28 cellular contexts compared by ENCODE assay signal in the genomic region with DNA sequence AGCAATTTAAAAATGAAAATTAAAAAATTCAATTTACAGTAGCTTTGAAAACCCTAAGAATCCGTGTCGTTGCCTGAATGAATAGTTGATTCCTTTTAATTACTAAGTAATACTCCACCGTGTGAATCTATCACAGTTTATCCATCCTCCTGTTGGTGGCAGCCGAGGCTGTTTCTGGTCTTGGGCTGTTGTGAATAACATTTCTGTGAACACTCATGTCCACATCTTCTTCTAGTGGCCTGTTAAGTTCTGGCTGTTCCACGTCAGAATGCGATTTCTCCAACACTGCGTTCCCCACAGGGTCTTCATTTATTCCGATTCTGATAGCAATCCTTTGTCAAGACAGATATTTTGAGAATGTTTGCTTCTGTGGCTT.
DNase-seq lines count a peak whose midpoint lies in the region; ATAC-seq, FAIRE-seq and TF ChIP-seq lines count a peak whose summit lies in the region.
"Had no signal": no experiment of that assay in that cellular context is flagged by ENCODE, and none has a peak within 500 bp of the region (broad histone marks: within the 10 kb centered on the region; RNA-seq: fewer than 3 reads in every experiment).

No MANE protein-coding gene starts in this region.

- ATAC-seq in body of pancreas: peak; percentile 44
- ATAC-seq in CD8-positive, alpha-beta T cell: no peak
- ATAC-seq in GM23338: no peak
- ATAC-seq: activated naive CD8-positive, alpha-beta T cell treated with anti-CD3 and anti-CD28 coated beads, Interleukin-2, amount 50 U/mL, for 24 hours; heart right ventricle; natural killer cell treated with Interleukin-12 subunit alpha and Interleukin-12 subunit beta and Interleukin-15 and Interleukin-18, amount 100 ng/mL, for 72 hours; Right ventricle myocardium inferior had no signal

- FAIRE-seq in urothelium cell line (lab: Jason Lieb, UNC): no peak
- FAIRE-seq: GM19239 had no signal

- TF ChIP-seq POLR2A in body of pancreas (IDR thresholded peaks at IDR 0.05): no peak

- POLR2A ChIA-PET in CD8-positive, alpha-beta T cell (lab: Charles Lee): no interaction called here

- no peaks in the 10 kb centered on the region for H3K79me2 ChIP-seq in GM23338 (replicated peaks; ENCODE audit: insufficient read depth)

- no peak for DNase-seq in cardiac muscle cell (ENCODE audit: low read depth in 1 of 2, low spot score in 1 of 2)
- no peak for DNase-seq in left ventricle myocardium inferior
- no peak for DNase-seq in body of pancreas
- peak; percentile 17 for DNase-seq in fibroblast of mammary gland (ENCODE audit: low read depth)
- peak; percentile 50 for DNase-seq in urothelium cell line (ENCODE audit: low spot score)
- DNase-seq in NCI-H1048 (lab: John Stamatoyannopoulos, UW): no peak
- no peak for DNase-seq in CD8-positive, alpha-beta T cell
- DNase-seq in GM23338 (ENCODE audit: low spot score): no peak
- DNase-seq: 8988T; activated B cell treated with CpG ODN at 0.5 μM for 24 hours; activated CD4-positive, alpha-beta T cell treated with anti-CD3 and anti-CD28 coated beads, Interleukin-2, amount 50 U/mL, for 48 hours; activated effector memory CD4-positive, alpha-beta T cell treated with anti-CD3 and anti-CD28 coated beads, Interleukin-2, amount 50 U/mL, for 16 hours; activated naive CD8-positive, alpha-beta T cell treated with anti-CD3 and anti-CD28 coated beads, Interleukin-2, amount 50 U/mL, for 24 hours; Caco-2; caudate nucleus; DND-41; heart right ventricle; KBM-7; midbrain; NCI-H2171; NCI-H526 treated with DMSO at 0.1 percent for 48 hours; T-helper 9 cell had no signal

- no peaks in the 10 kb centered on the region for H3K4me1 ChIP-seq in cardiac muscle cell (ENCODE audit: low read depth)
- H3K4me1 ChIP-seq in left ventricle myocardium inferior: peaks cover 4% of the 10 kb centered on the region
- H3K4me1 ChIP-seq in body of pancreas: no peaks in the 10 kb centered on the region
- H3K4me1 ChIP-seq in CD8-positive, alpha-beta T cell (ENCODE audit: insufficient read depth, low read length): no peaks in the 10 kb centered on the region
- no peaks in the 10 kb centered on the region for H3K4me1 ChIP-seq in GM23338 (ENCODE audit: insufficient read depth)
- H3K4me1 ChIP-seq: BLaER1, Caco-2, right lobe of liver had no signal

- H3K4me3 Mint-ChIP-seq in CD8-positive, alpha-beta T cell: no peak overlapping the region
- no peak overlapping the region for H3K4me3 Mint-ChIP-seq in GM23338
- H3K4me3 Mint-ChIP-seq: activated B cell treated with CpG ODN at 0.5 μM for 24 hours; activated naive CD8-positive, alpha-beta T cell treated with anti-CD3 and anti-CD28 coated beads, Interleukin-2, amount 50 U/mL, for 24 hours; natural killer cell treated with Interleukin-12 subunit alpha and Interleukin-12 subunit beta and Interleukin-15 and Interleukin-18, amount 100 ng/mL, for 72 hours; type B pancreatic cell had no signal

- intact Hi-C loops in left ventricle myocardium inferior (cut with micrococcal nuclease) (no loop called here), body of pancreas (cut with DNase I) (no loop called here)
- intact Hi-C loops in CD8-positive, alpha-beta T cell (cut with DNase I, micrococcal nuclease): no loop called here

- H3K27me3 Mint-ChIP-seq in CD8-positive, alpha-beta T cell (ENCODE audit: low read depth): no peaks in the 10 kb centered on the region
- H3K27me3 Mint-ChIP-seq in GM23338 (ENCODE audit: insufficient read depth, low read depth, poor library complexity): no peaks in the 10 kb centered on the region
- H3K27me3 Mint-ChIP-seq: activated B cell treated with CpG ODN at 0.5 μM for 24 hours; activated naive CD8-positive, alpha-beta T cell treated with anti-CD3 and anti-CD28 coated beads, Interleukin-2, amount 50 U/mL, for 24 hours; natural killer cell treated with Interleukin-12 subunit alpha and Interleukin-12 subunit beta and Interleukin-15 and Interleukin-18, amount 100 ng/mL, for 72 hours; type B pancreatic cell had no signal

- no peaks in the 10 kb centered on the region; the same call in none of the 2 replicates for H4K20me1 ChIP-seq in GM23338 (replicated peaks; ENCODE audit: insufficient read depth)

- peaks cover 4% of the 10 kb centered on the region for H3K4me1 Mint-ChIP-seq in CD8-positive, alpha-beta T cell (ENCODE audit: low read depth)
- peaks cover 6% of the 10 kb centered on the region for H3K4me1 Mint-ChIP-seq in GM23338

- H3K9me3 Mint-ChIP-seq in CD8-positive, alpha-beta T cell: no peaks in the 10 kb centered on the region
- no peaks in the 10 kb centered on the region for H3K9me3 Mint-ChIP-seq in GM23338
- H3K9me3 Mint-ChIP-seq: activated B cell treated with CpG ODN at 0.5 μM for 24 hours; activated naive CD8-positive, alpha-beta T cell treated with anti-CD3 and anti-CD28 coated beads, Interleukin-2, amount 50 U/mL, for 24 hours; natural killer cell treated with Interleukin-12 subunit alpha and Interleukin-12 subunit beta and Interleukin-15 and Interleukin-18, amount 100 ng/mL, for 72 hours; type B pancreatic cell had no signal

- peak; percentile 16 for TF ChIP-seq CTCF in cardiac muscle cell (IDR thresholded peaks at IDR 0.05; ENCODE audit: low read depth, low read length)
- TF ChIP-seq CTCF in left ventricle myocardium inferior (IDR thresholded peaks at IDR 0.05; ENCODE audit: borderline replicate concordance): no peak
- TF ChIP-seq CTCF in body of pancreas (IDR thresholded peaks at IDR 0.05): peak in 2 of 7 experiments; percentile 4 to 13
- peak; percentile 16 for TF ChIP-seq CTCF in fibroblast of mammary gland (conservative IDR thresholded peaks at IDR 0.05; ENCODE audit: control insufficient read depth, insufficient read depth, low read depth, low read length)
- TF ChIP-seq CTCF in CD8-positive, alpha-beta T cell (IDR thresholded peaks at IDR 0.05): no peak
- no peak for TF ChIP-seq CTCF in GM23338 (conservative IDR thresholded peaks at IDR 0.05; ENCODE audit: low read depth in 2 of 2)

- H3K27me3 ChIP-seq in cardiac muscle cell (no peaks in the 10 kb centered on the region), left ventricle myocardium inferior (ENCODE audit: low read depth) (no peaks in the 10 kb centered on the region), body of pancreas (no peaks in the 10 kb centered on the region), GM23338 (ENCODE audit: insufficient read depth) (no peaks in the 10 kb centered on the region)
- H3K27me3 ChIP-seq in CD8-positive, alpha-beta T cell (ENCODE audit: insufficient read depth, low read length): no peaks in the 10 kb centered on the region
- H3K27me3 ChIP-seq: BLaER1, heart right ventricle, right lobe of liver had no signal

- 72 to 80% methylated on average over 8 of the region's 8 CpGs for WGBS in body of pancreas, 2 donors

- no peak overlapping the region for H2AFZ ChIP-seq in GM23338

- H3K9me2 ChIP-seq in GM23338 (ENCODE audit: insufficient read depth): no peaks in the 10 kb centered on the region

- H3K4me2 ChIP-seq in GM23338: no peak overlapping the region
- H3K4me2 ChIP-seq: BLaER1 had no signal

- H3K27ac ChIP-seq in cardiac muscle cell: no peak overlapping the region
- no peak overlapping the region for H3K27ac ChIP-seq in left ventricle myocardium inferior (replicated peaks)
- peak overlapping the region in 2 of 4 donors; percentile 69 to 76 for H3K27ac ChIP-seq in body of pancreas
- no peak overlapping the region for H3K27ac ChIP-seq in CD8-positive, alpha-beta T cell (ENCODE audit: low read depth, low read length)
- no peak overlapping the region for H3K27ac ChIP-seq in GM23338 (ENCODE audit: low read depth)
- H3K27ac ChIP-seq: BLaER1, heart right ventricle, right lobe of liver had no signal

- no peaks in the 10 kb centered on the region for H3K36me3 ChIP-seq in cardiac muscle cell
- H3K36me3 ChIP-seq in left ventricle myocardium inferior: peaks cover 4% of the 10 kb centered on the region
- H3K36me3 ChIP-seq in body of pancreas (replicated peaks in 1 of 2; ENCODE audit: insufficient read depth in 1 of 2, low read depth in 2 of 2): no peaks in the 10 kb centered on the region
- H3K36me3 ChIP-seq in CD8-positive, alpha-beta T cell (ENCODE audit: insufficient read depth, low read length): no peaks in the 10 kb centered on the region
- H3K36me3 ChIP-seq in GM23338 (ENCODE audit: insufficient read depth): no peaks in the 10 kb centered on the region
- H3K36me3 ChIP-seq: right lobe of liver had no signal

- peaks cover 41% of the 10 kb centered on the region for H3K36me3 Mint-ChIP-seq in CD8-positive, alpha-beta T cell
- no peaks in the 10 kb centered on the region for H3K36me3 Mint-ChIP-seq in GM23338 (ENCODE audit: low read depth)
- H3K36me3 Mint-ChIP-seq: natural killer cell treated with Interleukin-12 subunit alpha and Interleukin-12 subunit beta and Interleukin-15 and Interleukin-18, amount 100 ng/mL, for 72 hours; type B pancreatic cell had no signal

- H3K4me3 ChIP-seq in cardiac muscle cell: no peak overlapping the region
- H3K4me3 ChIP-seq in left ventricle myocardium inferior: no peak overlapping the region
- no peak overlapping the region for H3K4me3 ChIP-seq in body of pancreas
- no peak overlapping the region for H3K4me3 ChIP-seq in fibroblast of mammary gland (ENCODE audit: control insufficient read depth, low read depth, low read length)
- no peak overlapping the region for H3K4me3 ChIP-seq in CD8-positive, alpha-beta T cell (ENCODE audit: low read depth, low read length)
- no peak overlapping the region for H3K4me3 ChIP-seq in GM23338
- H3K4me3 ChIP-seq: BLaER1, heart right ventricle, right lobe of liver had no signal

- H3F3A ChIP-seq in GM23338 (replicated peaks; ENCODE audit: low read depth): no peaks in the 10 kb centered on the region

- CTCF ChIA-PET in CD8-positive, alpha-beta T cell (lab: Charles Lee): no interaction called here

- no peaks in the 10 kb centered on the region for H3K9me3 ChIP-seq in cardiac muscle cell (ENCODE audit: low read depth)
- no peaks in the 10 kb centered on the region for H3K9me3 ChIP-seq in left ventricle myocardium inferior (replicated peaks)
- H3K9me3 ChIP-seq in body of pancreas: no peaks in the 10 kb centered on the region
- no peaks in the 10 kb centered on the region for H3K9me3 ChIP-seq in CD8-positive, alpha-beta T cell (ENCODE audit: low read length)
- H3K9me3 ChIP-seq: BLaER1, Caco-2, heart right ventricle, right lobe of liver had no signal

- H3K27ac Mint-ChIP-seq in CD8-positive, alpha-beta T cell: no peak overlapping the region
- H3K27ac Mint-ChIP-seq in GM23338: no peak overlapping the region
- H3K27ac Mint-ChIP-seq: activated B cell treated with CpG ODN at 0.5 μM for 24 hours; activated naive CD8-positive, alpha-beta T cell treated with anti-CD3 and anti-CD28 coated beads, Interleukin-2, amount 50 U/mL, for 24 hours; natural killer cell treated with Interleukin-12 subunit alpha and Interleukin-12 subunit beta and Interleukin-15 and Interleukin-18, amount 100 ng/mL, for 72 hours; type B pancreatic cell had no signal

TF ChIP-seq in GM23338, 12 proteins besides CTCF, POLR2A, EP300 and RAD21:
- TF ChIP-seq ZNF114 (CRISPR knock-in tag; IDR thresholded peaks at IDR 0.05): no peak
- no peak for TF ChIP-seq NANOG (IDR thresholded peaks at IDR 0.05; ENCODE audit: borderline replicate concordance)
- no peak for TF ChIP-seq ZNF331 (CRISPR knock-in tag; IDR thresholded peaks at IDR 0.05; ENCODE audit: low read depth)
- TF ChIP-seq JUNB (IDR thresholded peaks at IDR 0.05; ENCODE audit: unreplicated experiment): no peak

Comparison
In these comparisons a context has a peak if more than half of its experiments do, and no peak if none do; other contexts are left out.
1. CTCF ChIP-seq: peak in cardiac muscle cell (single experiment) and fibroblast of mammary gland (single experiment); none in left ventricle myocardium inferior (single experiment), CD8-positive, alpha-beta T cell (single experiment) and GM23338 (0 of 2).
2. DNase-seq: peak in fibroblast of mammary gland (single experiment) and urothelium cell line (single experiment); none in cardiac muscle cell (0 of 2), left ventricle myocardium inferior (single experiment), body of pancreas (0 of 4), NCI-H1048 (single experiment), CD8-positive, alpha-beta T cell (0 of 7) and GM23338 (single experiment).